1 cellular context compared by ENCODE assay signal in the genomic region with DNA sequence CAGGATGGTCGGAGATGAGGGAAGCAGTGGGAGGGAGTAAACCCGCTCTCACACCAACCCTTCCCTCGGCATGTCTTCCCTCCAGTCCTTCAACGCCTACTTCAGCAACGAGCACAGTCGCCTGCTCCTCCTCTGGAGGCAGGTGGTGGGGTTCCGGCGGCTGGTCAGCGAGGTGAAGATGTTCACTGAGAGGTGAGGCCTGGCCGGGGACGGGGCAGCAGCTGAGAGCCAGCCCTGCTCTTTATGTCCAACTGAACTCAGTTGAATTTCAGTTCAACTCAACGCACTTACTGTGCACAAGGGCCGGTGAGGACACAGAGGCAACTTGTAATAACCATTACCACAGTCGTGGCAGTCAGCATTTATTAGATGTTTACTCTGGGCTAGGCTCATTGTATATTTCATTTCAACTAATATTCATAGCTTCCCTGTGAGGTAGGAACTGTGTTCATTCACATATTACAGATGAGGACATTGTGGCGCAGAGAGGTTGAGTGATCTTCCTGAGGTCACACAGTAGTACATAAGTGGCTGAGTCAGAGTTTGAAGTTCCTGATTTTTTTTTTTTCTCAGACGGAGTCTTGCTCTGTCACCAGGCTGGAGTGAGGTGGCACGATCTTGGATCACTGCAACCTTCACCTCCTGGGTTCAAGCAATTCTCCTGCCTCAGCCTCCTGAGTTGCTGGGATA.
TF ChIP-seq lines count a peak whose summit lies in the region.

No MANE protein-coding gene starts in this region.

TF ChIP-seq in A549, 52 proteins besides CTCF, POLR2A, EP300 and RAD21:
- TF ChIP-seq ZFP36 (IDR thresholded peaks at IDR 0.05; ENCODE audit: borderline replicate concordance, partially characterized antibody) = peak; percentile 54
